13 cellular contexts compared by ENCODE assay signal in the genomic region with DNA sequence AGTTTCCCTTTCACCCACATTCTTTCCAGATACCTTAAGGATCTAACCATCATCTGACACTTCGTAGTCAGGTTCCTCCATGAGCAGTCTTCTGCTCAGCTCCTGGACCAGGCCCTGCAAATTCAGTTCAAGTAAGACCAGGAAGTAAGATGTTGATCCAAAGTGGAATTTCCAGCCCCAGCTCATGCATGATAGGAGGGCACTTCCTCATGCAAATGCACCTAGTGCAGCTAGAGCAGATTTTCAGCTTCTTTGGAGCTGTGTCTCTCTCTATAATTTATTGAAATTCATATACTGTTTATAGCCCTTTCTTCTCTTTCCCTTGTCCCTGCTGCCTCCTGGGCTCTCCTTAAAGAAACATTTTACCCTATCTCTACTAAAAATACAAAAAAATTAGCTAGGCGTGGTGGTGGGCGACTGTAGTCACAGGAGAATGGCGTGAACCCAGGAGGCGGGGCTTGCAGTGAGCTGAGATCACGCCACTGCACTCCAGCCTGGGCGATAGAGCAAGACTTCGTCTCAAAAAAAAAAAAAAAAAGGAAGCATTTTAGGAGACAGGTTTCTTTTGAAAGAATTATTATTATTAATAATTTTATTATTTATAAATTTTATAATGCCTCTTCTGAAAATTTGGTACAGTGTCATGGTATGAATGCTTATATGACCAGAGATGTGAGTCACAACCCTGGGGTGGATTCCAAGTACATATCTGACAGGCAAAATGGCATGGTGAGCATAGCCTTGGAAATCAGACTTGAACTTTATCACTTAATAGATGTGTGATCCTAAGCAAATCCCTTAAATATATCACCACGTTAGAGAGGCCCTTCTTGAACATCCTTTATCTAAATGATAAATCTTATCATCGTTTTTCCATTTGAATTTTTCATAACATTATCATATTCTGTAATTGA.
A peak's percentile ranks its signal among the peaks of the same experiment; 100 is the strongest.
DNase-seq lines count a peak whose midpoint lies in the region; ATAC-seq and TF ChIP-seq lines count a peak whose summit lies in the region.
"Had no signal": no experiment of that assay in that cellular context is flagged by ENCODE, and none has a peak within 500 bp of the region (broad histone marks: within the 10 kb centered on the region; RNA-seq: fewer than 3 reads in every experiment).

No MANE protein-coding gene starts in this region.

- H4K20me1 ChIP-seq in MM.1S (ENCODE audit: insufficient read depth, low read length) = no peaks in the 10 kb centered on the region

- H3K36me3 ChIP-seq in cardiac muscle cell (no peaks in the 10 kb centered on the region), right atrium auricular region (no peaks in the 10 kb centered on the region), SJSA1 (0 out of 2 replicates have a peak, but pooled peaks cover 2% of the 10 kb centered on the region), upper lobe of right lung (no peaks in the 10 kb centered on the region), MM.1S (replicated peaks; ENCODE audit: insufficient read depth, low read length) (no peaks in the 10 kb centered on the region)

- peaks cover 21% of the 10 kb centered on the region for H3K4me1 ChIP-seq in cardiac muscle cell (ENCODE audit: low read depth)
- H3K4me1 ChIP-seq in right atrium auricular region = peaks cover 0 to 6% of the 10 kb centered on the region in 2 donors
- peaks cover 15% of the 10 kb centered on the region for H3K4me1 ChIP-seq in SJSA1 (replicated peaks)
- H3K4me1 ChIP-seq in upper lobe of right lung = no peaks in the 10 kb centered on the region
- H3K4me1 ChIP-seq in MM.1S (ENCODE audit: low read length) = no peaks in the 10 kb centered on the region
- H3K4me1 ChIP-seq: foreskin keratinocyte had no signal

- TF ChIP-seq CTCF in cardiac muscle cell (IDR thresholded peaks at IDR 0.05; ENCODE audit: low read depth, low read length) (no peak), right atrium auricular region (IDR thresholded peaks at IDR 0.05) (no peak), upper lobe of right lung (IDR thresholded peaks at IDR 0.05) (no peak), MM.1S (IDR thresholded peaks at IDR 0.05; ENCODE audit: low read length) (no peak)

- intact Hi-C loops in upper lobe of right lung (cut with DNase I) = no loop called here

- no peaks in the 10 kb centered on the region for H3F3A ChIP-seq in MM.1S (ENCODE audit: insufficient read depth, low read length)

- H3K27ac ChIP-seq in cardiac muscle cell (peak overlapping the region; percentile 6), right atrium auricular region (no peak overlapping the region), SJSA1 (peak overlapping the region; percentile 47), upper lobe of right lung (peak overlapping the region; percentile 63), MM.1S (ENCODE audit: low read length) (no peak overlapping the region)
- H3K27ac ChIP-seq: foreskin keratinocyte, VCaP had no signal

- no peak overlapping the region for H3K9ac ChIP-seq in MM.1S (ENCODE audit: low read length)

- ATAC-seq in upper lobe of right lung = peak; percentile 84
- ATAC-seq: foreskin keratinocyte, left cardiac atrium had no signal

- H2AFZ ChIP-seq in MM.1S (ENCODE audit: low read length) = no peak overlapping the region

- DNase-seq in cardiac muscle cell (ENCODE audit: low read depth in 1 of 2, low spot score in 1 of 2) (peak in 1 of 2 donors; percentile 57), right atrium auricular region (ENCODE audit: low spot score) (no peak), SJSA1 (ENCODE audit: low read depth in 1 of 2, low spot score in 2 of 2) (no peak), glomerular visceral epithelial cell (ENCODE audit: extremely low spot score) (peak; percentile 15), upper lobe of right lung (peak; percentile 79), NCI-H1092 treated with DMSO at 0.1 percent for 48 hours (lab: John Stamatoyannopoulos, UW) (no peak), MM.1S (no peak)
- DNase-seq in activated naive CD4-positive, alpha-beta T cell treated with anti-CD3 and anti-CD28 coated beads, Interleukin-2, amount 50 U/mL, for 16 hours = no peak
- DNase-seq: foreskin keratinocyte; left cardiac atrium; NCI-H2081; stimulated activated CD4-positive, alpha-beta T cell treated with anti-CD3 and anti-CD28 coated beads, Interleukin-2, amount 100 ng/mL, for 24 hours had no signal

- H3K79me2 ChIP-seq in MM.1S (ENCODE audit: low read length) = no peaks in the 10 kb centered on the region

- H3K4me2 ChIP-seq in MM.1S (ENCODE audit: low read depth, low read length) = no peak overlapping the region

- H3K4me3 ChIP-seq in cardiac muscle cell (no peak overlapping the region), right atrium auricular region (no peak overlapping the region), SJSA1 (no peak overlapping the region), upper lobe of right lung (peak overlapping the region; percentile 31), MM.1S (ENCODE audit: low read length) (no peak overlapping the region)

- H3K9me3 ChIP-seq in cardiac muscle cell (ENCODE audit: low read depth) = no peaks in the 10 kb centered on the region
- no peaks in the 10 kb centered on the region for H3K9me3 ChIP-seq in right atrium auricular region
- no peaks in the 10 kb centered on the region for H3K9me3 ChIP-seq in SJSA1 (replicated peaks)
- H3K9me3 ChIP-seq in upper lobe of right lung = no peaks in the 10 kb centered on the region
- H3K9me3 ChIP-seq in MM.1S (replicated peaks; ENCODE audit: insufficient read depth, low read length) = no peaks in the 10 kb centered on the region

- H3K9me2 ChIP-seq in MM.1S (replicated peaks; ENCODE audit: insufficient read depth, low read length) = no peaks in the 10 kb centered on the region

- H3K27me3 ChIP-seq in cardiac muscle cell (no peaks in the 10 kb centered on the region), right atrium auricular region (no peaks in the 10 kb centered on the region), SJSA1 (replicated peaks) (no peaks in the 10 kb centered on the region), upper lobe of right lung (no peaks in the 10 kb centered on the region), MM.1S (replicated peaks; ENCODE audit: insufficient read depth, low read length) (no peaks in the 10 kb centered on the region)
- H3K27me3 ChIP-seq: foreskin keratinocyte had no signal

Comparison
In these comparisons a context has a peak if more than half of its experiments do, and no peak if none do; other contexts are left out.
1. H3K27ac ChIP-seq: peak in cardiac muscle cell (single experiment), SJSA1 (single experiment) and upper lobe of right lung (single experiment); none in right atrium auricular region (0 of 2) and MM.1S (single experiment).
2. DNase-seq: peak in glomerular visceral epithelial cell (single experiment) and upper lobe of right lung (single experiment); none in right atrium auricular region (single experiment), SJSA1 (0 of 2), NCI-H1092 treated with DMSO at 0.1 percent for 48 hours (single experiment), activated naive CD4-positive, alpha-beta T cell treated with anti-CD3 and anti-CD28 coated beads, Interleukin-2, amount 50 U/mL, for 16 hours (single experiment) and MM.1S (single experiment).